Comparison of ENCODE assay signal across 18 cellular contexts in genomic region chr6:135116566-135116965, GRCh38.
DNase-seq lines count a peak whose midpoint lies in the region; TF ChIP-seq lines count a peak whose summit lies in the region.
"Had no signal": no experiment of that assay in that cellular context is flagged by ENCODE, and none has a peak within 500 bp of the region (broad histone marks: within the 10 kb centered on the region; RNA-seq: fewer than 3 reads in every experiment).

No MANE protein-coding gene starts in this region.

- H4K20me1 ChIP-seq in OCI-LY1 (ENCODE audit: insufficient read depth, low read length) = no peaks in the 10 kb centered on the region
- H4K20me1 ChIP-seq in Karpas-422 (ENCODE audit: insufficient read depth, low read depth, low read length) = no peaks in the 10 kb centered on the region

- H3K27me3 Mint-ChIP-seq in activated naive CD8-positive, alpha-beta T cell treated with anti-CD3 and anti-CD28 coated beads for 36 hours = no peaks in the 10 kb centered on the region

- H3K4me3 ChIP-seq in OCI-LY1 (ENCODE audit: low read depth, low read length, poor library complexity, severe bottlenecking) (peak overlapping the region; percentile 7), thyroid gland (replicated peaks in 1 of 3) (no peak overlapping the region), Karpas-422 (ENCODE audit: low read length) (no peak overlapping the region)
- H3K4me3 ChIP-seq: cardiac muscle cell, gastrocnemius medialis, HAP-1, SJSA1 had no signal

- H3K9me3 ChIP-seq in OCI-LY1 (ENCODE audit: low read length) (no peaks in the 10 kb centered on the region), thyroid gland (no peaks in the 10 kb centered on the region), Karpas-422 (ENCODE audit: low read length) (no peaks in the 10 kb centered on the region)
- H3K9me3 ChIP-seq: gastrocnemius medialis, HAP-1, SJSA1 had no signal

- intact Hi-C loops in thyroid gland (cut with DNase I) = no loop called here

- peaks cover 81% of the 10 kb centered on the region for H3K4me1 Mint-ChIP-seq in activated naive CD8-positive, alpha-beta T cell treated with anti-CD3 and anti-CD28 coated beads for 36 hours

- H3K9me2 ChIP-seq in OCI-LY1 (ENCODE audit: low read depth, low read length) (no peaks in the 10 kb centered on the region), Karpas-422 (replicated peaks; ENCODE audit: insufficient read depth, low read length) (no peaks in the 10 kb centered on the region)

- H3K36me3 Mint-ChIP-seq in activated naive CD8-positive, alpha-beta T cell treated with anti-CD3 and anti-CD28 coated beads for 36 hours = peaks cover 18% of the 10 kb centered on the region
- H3K36me3 Mint-ChIP-seq: type B pancreatic cell had no signal

- H3K9ac ChIP-seq in OCI-LY1 (ENCODE audit: low read length) = peak overlapping the region; percentile 40; the same call in 1 of the 2 replicates
- H3K9ac ChIP-seq in Karpas-422 (ENCODE audit: low read length) = no peak overlapping the region

- H3K27ac ChIP-seq in OCI-LY1 (ENCODE audit: low read depth, low read length, poor library complexity, severe bottlenecking) (peak overlapping the region; percentile 77), thyroid gland (peak overlapping the region; percentile 47 to 85 (median 53)), Karpas-422 (ENCODE audit: low read length) (no peak overlapping the region)
- H3K27ac ChIP-seq: cardiac muscle cell, gastrocnemius medialis, SJSA1 had no signal

- H3K27ac Mint-ChIP-seq in activated naive CD8-positive, alpha-beta T cell treated with anti-CD3 and anti-CD28 coated beads for 36 hours = peak overlapping the region; percentile 93
- H3K27ac Mint-ChIP-seq: activated B cell treated with CpG ODN at 0.5 μM for 24 hours, type B pancreatic cell had no signal

- H3K4me2 ChIP-seq in OCI-LY1 (ENCODE audit: low read length) (peak overlapping the region; percentile 25), Karpas-422 (ENCODE audit: low read depth, low read length, poor library complexity, severe bottlenecking) (no peak overlapping the region)

- H3K9me3 Mint-ChIP-seq in activated naive CD8-positive, alpha-beta T cell treated with anti-CD3 and anti-CD28 coated beads for 36 hours = peaks cover 10% of the 10 kb centered on the region
- H3K9me3 Mint-ChIP-seq: type B pancreatic cell had no signal

- H3F3A ChIP-seq in OCI-LY1 (ENCODE audit: insufficient read depth, low read length) = no peaks in the 10 kb centered on the region

- TF ChIP-seq POLR2A in thyroid gland (IDR thresholded peaks at IDR 0.05) = no peak

- H3K4me3 Mint-ChIP-seq in activated naive CD8-positive, alpha-beta T cell treated with anti-CD3 and anti-CD28 coated beads for 36 hours = peak overlapping the region; percentile 66
- H3K4me3 Mint-ChIP-seq: activated B cell treated with CpG ODN at 0.5 μM for 24 hours, type B pancreatic cell had no signal

- TF ChIP-seq CTCF in OCI-LY1 (IDR thresholded peaks at IDR 0.05; ENCODE audit: low read length) (no peak), thyroid gland (IDR thresholded peaks at IDR 0.05) (no peak)

- peak in 4 of 6 experiments; percentile 12 to 70 (median 68) for DNase-seq in stimulated activated naive CD4-positive, alpha-beta T cell (lab: John Stamatoyannopoulos, UW)
- no peak for DNase-seq in stimulated activated naive CD4-positive, alpha-beta T cell treated with Interleukin-2 at 50 U/mL for 16 hours (lab: John Stamatoyannopoulos, UW)
- DNase-seq in activated naive CD8-positive, alpha-beta T cell treated with anti-CD3 and anti-CD28 coated beads for 36 hours = no peak
- DNase-seq in thyroid gland (peak; percentile 32 to 37), nucleus accumbens (lab: John Stamatoyannopoulos, UW) (no peak), Karpas-422 (no peak)
- no peak for DNase-seq in stimulated activated CD8-positive, alpha-beta memory T cell treated with anti-CD3 and anti-CD28 coated beads, Interleukin-4, amount 100 ng/mL, for 48 hours
- DNase-seq: activated B cell treated with CpG ODN at 0.5 μM for 24 hours, amniotic stem cell, gastrocnemius medialis, kidney, NCI-H1436, right cardiac atrium had no signal

- H3K79me2 ChIP-seq in OCI-LY1 (ENCODE audit: insufficient read depth, low read length) (no peaks in the 10 kb centered on the region), Karpas-422 (ENCODE audit: low read length) (no peaks in the 10 kb centered on the region)

- WGBS in thyroid gland, 2 donors = 25 to 27% methylated on average over 5 of the region's 5 CpGs

- H3K27me3 ChIP-seq in OCI-LY1 (ENCODE audit: insufficient read depth, low read length) (no peaks in the 10 kb centered on the region), thyroid gland (no peaks in the 10 kb centered on the region), Karpas-422 (ENCODE audit: low read length) (no peaks in the 10 kb centered on the region)
- H3K27me3 ChIP-seq: cardiac muscle cell, gastrocnemius medialis had no signal

- H3K36me3 ChIP-seq in OCI-LY1 (ENCODE audit: insufficient read depth, low read length) = no peaks in the 10 kb centered on the region
- no peaks in the 10 kb centered on the region for H3K36me3 ChIP-seq in thyroid gland
- no peaks in the 10 kb centered on the region for H3K36me3 ChIP-seq in Karpas-422 (ENCODE audit: insufficient read depth, low read length)
- H3K36me3 ChIP-seq: cardiac muscle cell, gastrocnemius medialis, HAP-1, SJSA1 had no signal

- H3K4me1 ChIP-seq in OCI-LY1 (ENCODE audit: insufficient read depth, low read length, severe bottlenecking) = peaks cover 61% of the 10 kb centered on the region
- H3K4me1 ChIP-seq in thyroid gland = peaks cover 22 to 25% of the 10 kb centered on the region in 2 donors
- peaks cover 3% of the 10 kb centered on the region for H3K4me1 ChIP-seq in Karpas-422 (ENCODE audit: low read length)
- H3K4me1 ChIP-seq: gastrocnemius medialis, HAP-1, SJSA1 had no signal

- H2AFZ ChIP-seq in OCI-LY1 (ENCODE audit: low read length) = no peak overlapping the region
- H2AFZ ChIP-seq in Karpas-422 (ENCODE audit: low read length) = no peak overlapping the region

Comparison
In these comparisons a context has a peak if more than half of its experiments do, and no peak if none do; other contexts are left out.
1. DNase-seq: peak in stimulated activated naive CD4-positive, alpha-beta T cell (4 of 6) and thyroid gland (2 of 2); none in stimulated activated naive CD4-positive, alpha-beta T cell treated with Interleukin-2 at 50 U/mL for 16 hours (single experiment), activated naive CD8-positive, alpha-beta T cell treated with anti-CD3 and anti-CD28 coated beads for 36 hours (single experiment), nucleus accumbens (0 of 56), stimulated activated CD8-positive, alpha-beta memory T cell treated with anti-CD3 and anti-CD28 coated beads, Interleukin-4, amount 100 ng/mL, for 48 hours (single experiment) and Karpas-422 (single experiment).